ENCODE assay signal across 9 cellular contexts in genomic region chr15:80512729-80513670, GRCh38.
A peak's percentile ranks its signal among the peaks of the same experiment; 100 is the strongest.
DNase-seq lines count a peak whose midpoint lies in the region; ATAC-seq, FAIRE-seq and TF ChIP-seq lines count a peak whose summit lies in the region.
"Had no signal": no experiment of that assay in that cellular context is flagged by ENCODE, and none has a peak within 500 bp of the region (broad histone marks: within the 10 kb centered on the region; RNA-seq: fewer than 3 reads in every experiment).

No MANE protein-coding gene starts in this region.

- H4K20me1 ChIP-seq in HCT116 (ENCODE audit: insufficient read depth) = no peaks in the 10 kb centered on the region

- H3K27ac ChIP-seq in HCT116 (ENCODE audit: low read depth, low read length) (no peak overlapping the region), angular gyrus (ENCODE audit: low read depth, low read length) (peak overlapping the region; percentile 10), kidney (ENCODE audit: low read depth in 2 of 2, low read length in 2 of 2) (no peak overlapping the region)

- H3K4me1 Mint-ChIP-seq in glutamatergic neuron (ENCODE audit: low read depth, unreplicated experiment) = no peaks in the 10 kb centered on the region

- no peak overlapping the region for H2AFZ ChIP-seq in HCT116 (ENCODE audit: low read depth, low read length, poor library complexity, severe bottlenecking)

- ATAC-seq in HCT116 = peak; percentile 83
- no peak for ATAC-seq in HG02973 (IDR thresholded peaks at IDR 0.05; ENCODE audit: unreplicated experiment)
- no peak for ATAC-seq in HG03521 (IDR thresholded peaks at IDR 0.05; ENCODE audit: unreplicated experiment)

- no peak for FAIRE-seq in kidney (lab: Jason Lieb, UNC)

- no peaks in the 10 kb centered on the region for H3K4me1 ChIP-seq in HCT116 (ENCODE audit: control insufficient read depth in 1 of 2, insufficient read depth in 2 of 2, low read length in 2 of 2)
- no peaks in the 10 kb centered on the region for H3K4me1 ChIP-seq in kidney (ENCODE audit: control insufficient read depth in 1 of 2, insufficient read depth in 1 of 2, low read depth in 1 of 2, low read length in 2 of 2)

- no peak overlapping the region for H3K4me2 ChIP-seq in HCT116 (ENCODE audit: low read length)

- peaks cover 2% of the 10 kb centered on the region for H3K9me3 Mint-ChIP-seq in glutamatergic neuron (ENCODE audit: unreplicated experiment)

- no peak overlapping the region for H3K9ac ChIP-seq in HCT116 (ENCODE audit: low read length)
- no peak overlapping the region for H3K9ac ChIP-seq in kidney (ENCODE audit: low read length in 2 of 2)

- no peaks in the 10 kb centered on the region for H3K36me3 ChIP-seq in HCT116 (ENCODE audit: control insufficient read depth in 1 of 2, insufficient read depth in 2 of 2, low read length in 2 of 2)
- peaks cover 0 to 13% of the 10 kb centered on the region in 2 donors for H3K36me3 ChIP-seq in kidney (ENCODE audit: control insufficient read depth in 1 of 2, insufficient read depth in 2 of 2, low read length in 2 of 2)

- no peak for TF ChIP-seq POLR2A in HCT116 (IDR thresholded peaks at IDR 0.05; ENCODE audit: borderline replicate concordance, extremely low read depth, insufficient read depth, insufficient read length)

- H3K4me3 Mint-ChIP-seq in glutamatergic neuron (ENCODE audit: unreplicated experiment) = no peak overlapping the region

- H3K79me2 ChIP-seq in HCT116 (ENCODE audit: insufficient read depth, low read length) = no peaks in the 10 kb centered on the region

- intact Hi-C loops in HCT116 (cut with micrococcal nuclease) (loop anchor here (1.0 to 5.0 kb wide), 2 partner anchors 56 to 94 kb away; no protein-coding TSS in a partner anchor), kidney (cut with DNase I) (no loop called here)

- H3K27me3 ChIP-seq in HCT116 (ENCODE audit: insufficient read depth, low read length) = no peaks in the 10 kb centered on the region

- H3K4me3 ChIP-seq in HCT116 (replicated peaks in 1 of 2; ENCODE audit: low read depth in 1 of 2, low read length in 2 of 2) (no peak overlapping the region), kidney (ENCODE audit: low read length in 2 of 2) (no peak overlapping the region)

- POLR2A ChIA-PET in HCT116 (lab: Charles Lee) = no interaction called here

- peaks cover 3% of the 10 kb centered on the region for H3K27me3 Mint-ChIP-seq in glutamatergic neuron (ENCODE audit: unreplicated experiment)

- no peak overlapping the region for H3K27ac Mint-ChIP-seq in glutamatergic neuron (ENCODE audit: unreplicated experiment)

- peaks cover 24% of the 10 kb centered on the region for H3K36me3 Mint-ChIP-seq in glutamatergic neuron (ENCODE audit: unreplicated experiment)

- no peaks in the 10 kb centered on the region for H3K9me2 ChIP-seq in HCT116 (ENCODE audit: insufficient read depth)

- DNase-seq in AG20443 (ENCODE audit: low spot score) = peak; percentile 45
- peak; percentile 6 for DNase-seq in HCT116 (ENCODE audit: low read depth, low spot score)
- DNase-seq in kidney = no peak
- no peak for DNase-seq in stimulated activated CD8-positive, alpha-beta memory T cell treated with anti-CD3 and anti-CD28 coated beads, Interleukin-4, amount 100 ng/mL, for 48 hours
- DNase-seq in glutamatergic neuron = no peak
- DNase-seq: erythroblast had no signal

- CTCF ChIA-PET in HCT116 (lab: Charles Lee) = interaction anchor here (0.9 to 1.0 kb wide), 3 partner anchors 19 to 263 kb away, joined by 3 to 6 read pairs (median 3); no protein-coding TSS in a partner anchor

- TF ChIP-seq CTCF in HCT116 (IDR thresholded peaks at IDR 0.05 in 2 of 3, conservative IDR thresholded peaks at IDR 0.05 in 1 of 3; ENCODE audit: borderline replicate concordance in 1 of 3, insufficient read depth in 1 of 3, low read depth in 2 of 3, low read length in 2 of 3) = peak; percentile 20 to 38 (median 35); a peak in 3 of 6 replicates
- TF ChIP-seq CTCF in kidney (IDR thresholded peaks at IDR 0.05; ENCODE audit: borderline replicate concordance, extremely low read depth, insufficient read depth) = peak; percentile 21
- no peak for TF ChIP-seq CTCF in glutamatergic neuron (IDR thresholded peaks at IDR 0.05; ENCODE audit: partially characterized antibody, unreplicated experiment)

- peak; percentile 53 for TF ChIP-seq RAD21 in HCT116 (IDR thresholded peaks at IDR 0.05; ENCODE audit: low read depth)

- no TSS peak for BruUV-seq in HCT116 (replicated peaks; lab: Mats Ljungman, UMichigan)

- H3K9me3 ChIP-seq in HCT116 (ENCODE audit: control insufficient read depth in 1 of 2, insufficient read depth in 1 of 2, low read depth in 1 of 2, low read length in 2 of 2) (no peaks in the 10 kb centered on the region), kidney (ENCODE audit: control insufficient read depth in 1 of 2, low read length in 2 of 2) (peaks cover 0 to 4% of the 10 kb centered on the region in 2 donors)

- RAD21 ChIA-PET in HCT116 (lab: Charles Lee; ENCODE audit: low non-redundant PET in 1 of 2, low total read pairs in 2 of 2, uncharacterized antibody in 2 of 2, unreplicated experiment in 2 of 2) = no interaction called here

TF ChIP-seq in HCT116, 20 proteins besides CTCF, POLR2A, EP300 and RAD21:
- TF ChIP-seq TCF7L2 (IDR thresholded peaks at IDR 0.05; ENCODE audit: borderline replicate concordance, extremely low read depth, insufficient read depth, insufficient read length) (peak; percentile 32), MAX (IDR thresholded peaks at IDR 0.05) (no peak)

Comparison
In these comparisons a context has a peak if more than half of its experiments do, and no peak if none do; other contexts are left out.
1. DNase-seq: peak in AG20443 (single experiment) and HCT116 (single experiment); none in kidney (single experiment), stimulated activated CD8-positive, alpha-beta memory T cell treated with anti-CD3 and anti-CD28 coated beads, Interleukin-4, amount 100 ng/mL, for 48 hours (single experiment) and glutamatergic neuron (single experiment).